ENCODE assay signal across 1 cellular context in genomic region chr6:103105686-103106085, GRCh38.
TF ChIP-seq lines count a peak whose summit lies in the region.

No MANE protein-coding gene starts in this region.

TF ChIP-seq in WTC11, 78 proteins besides CTCF, POLR2A, EP300 and RAD21 (continued from another document):
- TF ChIP-seq AFF4 (CRISPR knock-in tag; IDR thresholded peaks at IDR 0.05; ENCODE audit: borderline replicate concordance) (no peak), ZNF423 (CRISPR knock-in tag; IDR thresholded peaks at IDR 0.05) (no peak), FOXJ3 (CRISPR knock-in tag; IDR thresholded peaks at IDR 0.05; ENCODE audit: borderline replicate concordance) (no peak), TEAD1 (CRISPR knock-in tag; IDR thresholded peaks at IDR 0.05) (no peak), NFATC4 (CRISPR knock-in tag; IDR thresholded peaks at IDR 0.05) (no peak), ZNF532 (CRISPR knock-in tag; IDR thresholded peaks at IDR 0.05; ENCODE audit: borderline replicate concordance) (no peak), ATF3 (CRISPR knock-in tag; conservative IDR thresholded peaks at IDR 0.05) (no peak), NR2C2 (CRISPR knock-in tag; IDR thresholded peaks at IDR 0.05) (no peak), ATF6 (CRISPR knock-in tag; IDR thresholded peaks at IDR 0.05) (no peak), KAT7 (CRISPR knock-in tag; IDR thresholded peaks at IDR 0.05; ENCODE audit: borderline replicate concordance) (no peak), E2F4 (CRISPR knock-in tag; IDR thresholded peaks at IDR 0.05; ENCODE audit: borderline replicate concordance, low read depth) (no peak)
